8 cellular contexts compared by ENCODE assay signal in genomic region chr21:44932366-44933181, GRCh38. TPM values are rescaled to one million over a fixed set of nuclear protein-coding genes. Genes with fewer than 3 reads are reported as not detected.
DNase-seq lines count a peak whose midpoint lies in the region; ATAC-seq and TF ChIP-seq lines count a peak whose summit lies in the region.

No MANE protein-coding gene starts in this region.

- peaks cover 2% of the 10 kb centered on the region for H3K9me3 Mint-ChIP-seq in activated naive CD8-positive, alpha-beta T cell treated with anti-CD3 and anti-CD28 coated beads for 36 hours

- H3K27me3 ChIP-seq in iPS-15b (ENCODE audit: control insufficient read depth, insufficient read depth, low read length): peaks cover 44% of the 10 kb centered on the region

- peak; percentile 84 for TF ChIP-seq CTCF in GM13976 (IDR thresholded peaks at IDR 0.05; ENCODE audit: borderline replicate concordance, control extremely low read depth, extremely low read depth, insufficient read depth, missing control alignments)

- H3K4me3 Mint-ChIP-seq in activated naive CD8-positive, alpha-beta T cell treated with anti-CD3 and anti-CD28 coated beads for 36 hours: peak overlapping the region; percentile 73

- peaks cover 35% of the 10 kb centered on the region for H3K4me1 Mint-ChIP-seq in activated naive CD8-positive, alpha-beta T cell treated with anti-CD3 and anti-CD28 coated beads for 36 hours

- peaks cover 6% of the 10 kb centered on the region for H3K4me1 ChIP-seq in iPS-15b (ENCODE audit: control insufficient read depth, insufficient read depth, low read length)

- H3K36me3 ChIP-seq in iPS-15b (ENCODE audit: control insufficient read depth, insufficient read depth, low read length): no peaks in the 10 kb centered on the region

- H3K27ac Mint-ChIP-seq in activated naive CD8-positive, alpha-beta T cell treated with anti-CD3 and anti-CD28 coated beads for 36 hours: peak overlapping the region; percentile 45

- no peaks in the 10 kb centered on the region for H3K9me3 ChIP-seq in iPS-15b (ENCODE audit: control insufficient read depth, insufficient read depth, low read length)

- H3K36me3 Mint-ChIP-seq in activated naive CD8-positive, alpha-beta T cell treated with anti-CD3 and anti-CD28 coated beads for 36 hours: no peaks in the 10 kb centered on the region

- DNase-seq in GM13976 (ENCODE audit: low spot score) (peak; percentile 89), RPMI8226 (peak; percentile 73), HEK293T (ENCODE audit: extremely low spot score) (no peak), T1000 (lab: John Stamatoyannopoulos, UW) (no peak)
- DNase-seq in activated naive CD8-positive, alpha-beta T cell treated with anti-CD3 and anti-CD28 coated beads for 36 hours: peak; percentile 76
- peak; percentile 71 for DNase-seq in stimulated activated CD4-positive, alpha-beta T cell treated with anti-CD3 and anti-CD28 coated beads, Interleukin-4, amount 100 ng/mL, for 24 hours

- CTCF ChIA-PET in HEK293T (lab: Yijun Ruan, JAX): no interaction called here

- POLR2A ChIA-PET in HEK293T (lab: Yijun Ruan, JAX): no interaction called here

- H3K9ac ChIP-seq in iPS-15b (ENCODE audit: low read depth, low read length): no peak overlapping the region

- peak overlapping the region; percentile 32 for H3K4me3 ChIP-seq in iPS-15b (ENCODE audit: low read depth, low read length)

- ATAC-seq in HG02623 (IDR thresholded peaks at IDR 0.05; ENCODE audit: unreplicated experiment): no peak

- in situ Hi-C loops in GM13976 (cut with MboI; ENCODE audit: low sequenced_read_pairs, unreplicated experiment): loop anchor here (10.0 kb wide), 1 partner anchor 138 kb away; no protein-coding TSS in a partner anchor

- no peaks in the 10 kb centered on the region for H3K27me3 Mint-ChIP-seq in activated naive CD8-positive, alpha-beta T cell treated with anti-CD3 and anti-CD28 coated beads for 36 hours

TF ChIP-seq in HEK293T, 16 proteins besides CTCF, POLR2A, EP300 and RAD21:
- TF ChIP-seq FOXA1 (IDR thresholded peaks at IDR 0.05): no peak
- TF ChIP-seq, protein P1, sequence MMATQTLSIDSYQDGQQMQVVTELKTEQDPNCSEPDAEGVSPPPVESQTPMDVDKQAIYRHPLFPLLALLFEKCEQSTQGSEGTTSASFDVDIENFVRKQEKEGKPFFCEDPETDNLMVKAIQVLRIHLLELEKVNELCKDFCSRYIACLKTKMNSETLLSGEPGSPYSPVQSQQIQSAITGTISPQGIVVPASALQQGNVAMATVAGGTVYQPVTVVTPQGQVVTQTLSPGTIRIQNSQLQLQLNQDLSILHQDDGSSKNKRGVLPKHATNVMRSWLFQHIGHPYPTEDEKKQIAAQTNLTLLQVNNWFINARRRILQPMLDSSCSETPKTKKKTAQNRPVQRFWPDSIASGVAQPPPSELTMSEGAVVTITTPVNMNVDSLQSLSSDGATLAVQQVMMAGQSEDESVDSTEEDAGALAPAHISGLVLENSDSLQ (IDR thresholded peaks at IDR 0.05): no peak
- TF ChIP-seq FOXM1 (IDR thresholded peaks at IDR 0.05; ENCODE audit: borderline replicate concordance): no peak
- TF ChIP-seq TARDBP (IDR thresholded peaks at IDR 0.05): no peak
- TF ChIP-seq NFRKB (IDR thresholded peaks at IDR 0.05): no peak
- no peak for TF ChIP-seq ARNT (IDR thresholded peaks at IDR 0.05)
- TF ChIP-seq SP1 (IDR thresholded peaks at IDR 0.05): no peak
- TF ChIP-seq L3MBTL2 (conservative IDR thresholded peaks at IDR 0.05): no peak
- no peak for TF ChIP-seq SUZ12 (IDR thresholded peaks at IDR 0.05)
- no peak for TF ChIP-seq LEF1 (IDR thresholded peaks at IDR 0.05; ENCODE audit: borderline replicate concordance)
- no peak for TF ChIP-seq FOXK2 (IDR thresholded peaks at IDR 0.05)
- TF ChIP-seq BHLHE40 (IDR thresholded peaks at IDR 0.05; ENCODE audit: borderline replicate concordance): no peak
- TF ChIP-seq ZNF384 (IDR thresholded peaks at IDR 0.05): no peak
- TF ChIP-seq ELF4 (IDR thresholded peaks at IDR 0.05): no peak
- no peak for TF ChIP-seq HDGF (IDR thresholded peaks at IDR 0.05; ENCODE audit: borderline replicate concordance)
- no peak for TF ChIP-seq CTBP1 (IDR thresholded peaks at IDR 0.05; ENCODE audit: borderline replicate concordance)

RNA-seq across cellular contexts. Expression of gene SLX9, which starts 7.3 kb away (rescaled TPM):
- total RNA-seq in activated naive CD8-positive, alpha-beta T cell treated with anti-CD3 and anti-CD28 coated beads for 36 hours: 10 to 100 TPM; 85.9 to 93.6 TPM

RNA-seq across cellular contexts. Expression of gene ITGB2, which starts 11.9 kb away (rescaled TPM):
- total RNA-seq in activated naive CD8-positive, alpha-beta T cell treated with anti-CD3 and anti-CD28 coated beads for 36 hours: 100 to 1,000 TPM; 223 to 234 TPM

RNA-seq across cellular contexts. Expression of gene PTTG1IP, which starts 59.1 kb away (rescaled TPM):
- total RNA-seq in activated naive CD8-positive, alpha-beta T cell treated with anti-CD3 and anti-CD28 coated beads for 36 hours: 10 to 100 TPM; 40.3 to 44.7 TPM

Comparison
In these comparisons a context has a peak if more than half of its experiments do, and no peak if none do; other contexts are left out.
1. DNase-seq: peak in GM13976 (single experiment), RPMI8226 (single experiment), activated naive CD8-positive, alpha-beta T cell treated with anti-CD3 and anti-CD28 coated beads for 36 hours (single experiment) and stimulated activated CD4-positive, alpha-beta T cell treated with anti-CD3 and anti-CD28 coated beads, Interleukin-4, amount 100 ng/mL, for 24 hours (single experiment); none in HEK293T (single experiment) and T1000 (single experiment).